ENCODE assay signal across 1 cellular context in genomic region chr3:63228677-63229076, GRCh38.
TF ChIP-seq lines count a peak whose summit lies in the region.

No MANE protein-coding gene starts in this region.

TF ChIP-seq in HEK293, 187 proteins besides CTCF, POLR2A, EP300 and RAD21 (continued from another document):
- peak; percentile 79 for TF ChIP-seq ZNF518A (tag by site-specific recombination; conservative IDR thresholded peaks at IDR 0.05; ENCODE audit: low read depth)
- TF ChIP-seq ZEB2 (tag by site-specific recombination; IDR thresholded peaks at IDR 0.05), result no peak
